Comparison of ENCODE assay signal across 8 cellular contexts in genomic region chr13:39306639-39307589, GRCh38.
DNase-seq lines count a peak whose midpoint lies in the region; ATAC-seq and TF ChIP-seq lines count a peak whose summit lies in the region.
"Had no signal": no experiment of that assay in that cellular context is flagged by ENCODE, and none has a peak within 500 bp of the region (broad histone marks: within the 10 kb centered on the region; RNA-seq: fewer than 3 reads in every experiment).

No MANE protein-coding gene starts in this region.

- no peaks in the 10 kb centered on the region for H3K4me1 Mint-ChIP-seq in endothelial cell (ENCODE audit: unreplicated experiment)

- no peaks in the 10 kb centered on the region for H3K36me3 ChIP-seq in ovary

- no peak overlapping the region for H3K4me3 ChIP-seq in ovary
- H3K4me3 ChIP-seq: SK-N-MC had no signal

- TF ChIP-seq CTCF in endothelial cell (IDR thresholded peaks at IDR 0.05; ENCODE audit: unreplicated experiment) (no peak), ovary (IDR thresholded peaks at IDR 0.05) (no peak)

- no peak overlapping the region for H3K4me3 Mint-ChIP-seq in endothelial cell (ENCODE audit: unreplicated experiment)

- no peaks in the 10 kb centered on the region for H3K36me3 Mint-ChIP-seq in endothelial cell (ENCODE audit: low read depth, unreplicated experiment)

- DNase-seq in retina (peak; percentile 41), endothelial cell (ENCODE audit: low spot score) (no peak), ovary (no peak), left ventricle myocardium superior (no peak)

- H3K27me3 ChIP-seq in ovary = no peaks in the 10 kb centered on the region

- 80 to 83% (median 82%) methylated on average over 16 of the region's 16 CpGs for WGBS in ovary, 3 donors

- ATAC-seq in GM18868 (IDR thresholded peaks at IDR 0.05; ENCODE audit: unreplicated experiment) (peak; percentile 95), GM21447 (IDR thresholded peaks at IDR 0.05; ENCODE audit: unreplicated experiment) (peak; percentile 97), HG03196 (IDR thresholded peaks at IDR 0.05; ENCODE audit: unreplicated experiment) (peak; percentile 90), left ventricle myocardium superior (no peak)

- no peak for TF ChIP-seq POLR2A in ovary (IDR thresholded peaks at IDR 0.05)

- no peaks in the 10 kb centered on the region for H3K9me3 Mint-ChIP-seq in endothelial cell (ENCODE audit: unreplicated experiment)

- TF ChIP-seq EP300 in ovary (IDR thresholded peaks at IDR 0.05) = no peak

- H3K27ac Mint-ChIP-seq in endothelial cell (ENCODE audit: unreplicated experiment) = no peak overlapping the region

- no peaks in the 10 kb centered on the region for H3K9me3 ChIP-seq in ovary

- intact Hi-C loops in ovary (cut with DNase I) = no loop called here
- intact Hi-C loops in left ventricle myocardium superior (cut with micrococcal nuclease) = no loop called here

- H3K4me1 ChIP-seq in ovary (ENCODE audit: insufficient read depth) = no peaks in the 10 kb centered on the region

- no peaks in the 10 kb centered on the region for H3K27me3 Mint-ChIP-seq in endothelial cell (ENCODE audit: unreplicated experiment)

- H3K27ac ChIP-seq in ovary = no peak overlapping the region
- H3K27ac ChIP-seq: SK-N-MC had no signal
